Comparison of ENCODE assay signal across 16 cellular contexts in genomic region chr5:180119031-180119885, GRCh38.
"Had no signal": no experiment of that assay in that cellular context is flagged by ENCODE, and none has a peak within 500 bp of the region (broad histone marks: within the 10 kb centered on the region; RNA-seq: fewer than 3 reads in every experiment).

No MANE protein-coding gene starts in this region.

- H3K4me3 Mint-ChIP-seq: activated CD4-positive, alpha-beta T cell treated with anti-CD3 and anti-CD28 coated beads for 36 hours; activated T-helper 1 cell treated with anti-CD3 and anti-CD28 coated beads, Interleukin-12 subunit alpha, Interleukin-12 subunit beta, Interleukin-2, Interleukin-4 antibody, amounts not matched to agents 30 ng/mL and 10 ng/mL and 1 ng/mL, durations not matched to agents 14 hours and 24 hours and 36 hours; nephron progenitor cell; stimulated activated naive CD8-positive, alpha-beta T cell treated with anti-CD3 and anti-CD28 coated beads, Interleukin-15, Interleukin-2, amounts not matched to agents 100 ng/mL and 50 ng/mL, for 24 hours had no signal

- ATAC-seq: activated CD4-positive, alpha-beta T cell treated with anti-CD3 and anti-CD28 coated beads for 36 hours; gastrocnemius medialis; heart left ventricle had no signal

- H3K4me1 Mint-ChIP-seq: activated CD4-positive, alpha-beta T cell treated with anti-CD3 and anti-CD28 coated beads for 36 hours had no signal

- H3K4me3 ChIP-seq: gastrocnemius medialis, heart left ventricle, SK-N-MC, testis had no signal

- H3K4me1 ChIP-seq: gastrocnemius medialis, heart left ventricle, testis had no signal

- H3K27me3 ChIP-seq: testis had no signal

- H3K9me3 Mint-ChIP-seq: activated T-helper 1 cell treated with anti-CD3 and anti-CD28 coated beads, Interleukin-12 subunit alpha, Interleukin-12 subunit beta, Interleukin-2, Interleukin-4 antibody, amounts not matched to agents 30 ng/mL and 10 ng/mL and 1 ng/mL, durations not matched to agents 14 hours and 24 hours and 36 hours; nephron progenitor cell; stimulated activated naive CD8-positive, alpha-beta T cell treated with anti-CD3 and anti-CD28 coated beads, Interleukin-15, Interleukin-2, amounts not matched to agents 100 ng/mL and 50 ng/mL, for 24 hours had no signal

- DNase-seq: activated CD4-positive, alpha-beta T cell treated with anti-CD3 and anti-CD28 coated beads for 36 hours; activated CD8-positive, alpha-beta memory T cell treated with anti-CD3 and anti-CD28 coated beads, Interleukin-2, amount 50 U/mL, for 48 hours; activated naive CD4-positive, alpha-beta T cell treated with Interleukin-2 at 50 U/mL for 16 hours; erythroblast; gastrocnemius medialis; mesendoderm; nephron progenitor cell; stimulated activated CD4-positive, alpha-beta T cell treated with anti-CD3 and anti-CD28 coated beads, Interleukin-12 subunit alpha, Interleukin-12 subunit beta, amount 100 ng/mL, for 4 hours; stimulated activated CD4-positive, alpha-beta T cell treated with anti-CD3 and anti-CD28 coated beads, Interleukin-2, amount 100 ng/mL, for 24 hours; T-helper 1 cell; T1000; testis had no signal

- H3K27ac Mint-ChIP-seq: activated CD4-positive, alpha-beta T cell treated with anti-CD3 and anti-CD28 coated beads for 36 hours; activated T-helper 1 cell treated with anti-CD3 and anti-CD28 coated beads, Interleukin-12 subunit alpha, Interleukin-12 subunit beta, Interleukin-2, Interleukin-4 antibody, amounts not matched to agents 30 ng/mL and 10 ng/mL and 1 ng/mL, durations not matched to agents 14 hours and 24 hours and 36 hours; nephron progenitor cell; stimulated activated naive CD8-positive, alpha-beta T cell treated with anti-CD3 and anti-CD28 coated beads, Interleukin-15, Interleukin-2, amounts not matched to agents 100 ng/mL and 50 ng/mL, for 24 hours had no signal

- H3K27ac ChIP-seq: gastrocnemius medialis, heart left ventricle, SK-N-MC, testis had no signal

- H3K9me3 ChIP-seq: gastrocnemius medialis, heart left ventricle, testis had no signal

- H3K36me3 ChIP-seq: gastrocnemius medialis, heart left ventricle had no signal
